Comparison of ENCODE assay signal across 21 cellular contexts in genomic region chr2:18792226-18792629, GRCh38.
DNase-seq lines count a peak whose midpoint lies in the region; ATAC-seq and TF ChIP-seq lines count a peak whose summit lies in the region.
"Had no signal": no experiment of that assay in that cellular context is flagged by ENCODE, and none has a peak within 500 bp of the region (broad histone marks: within the 10 kb centered on the region; RNA-seq: fewer than 3 reads in every experiment).

No MANE protein-coding gene starts in this region.

- peaks cover 36% of the 10 kb centered on the region for H3K4me1 Mint-ChIP-seq in progenitor cell of endocrine pancreas (ENCODE audit: low read depth)
- no peaks in the 10 kb centered on the region for H3K4me1 Mint-ChIP-seq in activated CD4-positive, alpha-beta T cell treated with anti-CD3 and anti-CD28 coated beads, Interleukin-2, amount 10 ng/mL, durations not matched to agents 7 days and 5 days
- no peaks in the 10 kb centered on the region for H3K4me1 Mint-ChIP-seq in activated naive CD4-positive, alpha-beta T cell treated with anti-CD3 and anti-CD28 coated beads for 36 hours (ENCODE audit: low read depth)
- no peaks in the 10 kb centered on the region for H3K4me1 Mint-ChIP-seq in natural killer cell treated with Interleukin-12 subunit alpha and Interleukin-12 subunit beta and Interleukin-15 and Interleukin-18, amount 100 ng/mL, for 72 hours (ENCODE audit: low read depth in 2 of 2)
- H3K4me1 Mint-ChIP-seq: activated CD4-positive, alpha-beta memory T cell treated with anti-CD3 and anti-CD28 coated beads, Interleukin-2, amount 10 ng/mL, durations not matched to agents 7 days and 5 days had no signal

- no peak overlapping the region for H3K4me3 Mint-ChIP-seq in progenitor cell of endocrine pancreas (ENCODE audit: low read depth)
- H3K4me3 Mint-ChIP-seq in activated CD4-positive, alpha-beta T cell treated with anti-CD3 and anti-CD28 coated beads, Interleukin-2, amount 10 ng/mL, durations not matched to agents 7 days and 5 days, result no peak overlapping the region
- no peak overlapping the region for H3K4me3 Mint-ChIP-seq in activated naive CD4-positive, alpha-beta T cell treated with anti-CD3 and anti-CD28 coated beads for 36 hours
- H3K4me3 Mint-ChIP-seq in natural killer cell treated with Interleukin-12 subunit alpha and Interleukin-12 subunit beta and Interleukin-15 and Interleukin-18, amount 100 ng/mL, for 72 hours, result no peak overlapping the region
- H3K4me3 Mint-ChIP-seq: activated CD4-positive, alpha-beta memory T cell treated with anti-CD3 and anti-CD28 coated beads, Interleukin-2, amount 10 ng/mL, durations not matched to agents 7 days and 5 days; HFFc6 had no signal

- TF ChIP-seq POLR2A in gastroesophageal sphincter (IDR thresholded peaks at IDR 0.05), result no peak

- peaks cover 1% of the 10 kb centered on the region for H3K36me3 Mint-ChIP-seq in progenitor cell of endocrine pancreas (ENCODE audit: insufficient read depth)
- no peaks in the 10 kb centered on the region for H3K36me3 Mint-ChIP-seq in activated CD4-positive, alpha-beta T cell treated with anti-CD3 and anti-CD28 coated beads, Interleukin-2, amount 10 ng/mL, durations not matched to agents 7 days and 5 days (ENCODE audit: low read depth)
- no peaks in the 10 kb centered on the region for H3K36me3 Mint-ChIP-seq in activated naive CD4-positive, alpha-beta T cell treated with anti-CD3 and anti-CD28 coated beads for 36 hours (ENCODE audit: low read depth)
- H3K36me3 Mint-ChIP-seq in natural killer cell treated with Interleukin-12 subunit alpha and Interleukin-12 subunit beta and Interleukin-15 and Interleukin-18, amount 100 ng/mL, for 72 hours, result peaks cover 5% of the 10 kb centered on the region
- H3K36me3 Mint-ChIP-seq: activated naive CD4-positive, alpha-beta T cell treated with anti-CD3 and anti-CD28 coated beads, Interleukin-2, amount 50 U/mL, for 72 hours had no signal

- TF ChIP-seq EP300 in gastroesophageal sphincter (IDR thresholded peaks at IDR 0.05), result no peak

- peaks cover 12 to 54% (median 13%) of the 10 kb centered on the region in 3 donors for H3K4me1 ChIP-seq in gastroesophageal sphincter

- intact Hi-C loops in activated naive CD4-positive, alpha-beta T cell treated with anti-CD3 and anti-CD28 coated beads for 36 hours (cut with micrococcal nuclease), result no loop called here

- DNase-seq in G401 (ENCODE audit: low spot score) (peak; percentile 4), amniotic epithelial cell (ENCODE audit: low read depth) (peak; percentile 14), progenitor cell of endocrine pancreas (ENCODE audit: low spot score, unreplicated experiment) (no peak)
- DNase-seq in activated CD4-positive, alpha-beta T cell treated with anti-CD3 and anti-CD28 coated beads, Interleukin-2, amount 10 ng/mL, durations not matched to agents 7 days and 5 days, result no peak
- DNase-seq in activated naive CD4-positive, alpha-beta T cell treated with anti-CD3 and anti-CD28 coated beads for 36 hours, result no peak
- DNase-seq in natural killer cell treated with Interleukin-12 subunit alpha and Interleukin-12 subunit beta and Interleukin-15 and Interleukin-18, amount 100 ng/mL, for 72 hours (ENCODE audit: low spot score), result no peak
- DNase-seq: activated CD4-positive, alpha-beta memory T cell treated with anti-CD3 and anti-CD28 coated beads, Interleukin-2, amount 10 ng/mL, durations not matched to agents 7 days and 5 days; activated T-cell treated with anti-CD3 and anti-CD28 coated beads, Interleukin-2, amount 50 U/mL, for 48 hours; AML-193; COR-L47; HFFc6; mesendoderm; MV-4-11; NCI-H2029 treated with DMSO at 0.1 percent for 48 hours; NCI-H510A; SHP77; T-helper 1 cell had no signal

- H3K27ac Mint-ChIP-seq in progenitor cell of endocrine pancreas, result peak overlapping the region; percentile 37
- no peak overlapping the region for H3K27ac Mint-ChIP-seq in activated CD4-positive, alpha-beta T cell treated with anti-CD3 and anti-CD28 coated beads, Interleukin-2, amount 10 ng/mL, durations not matched to agents 7 days and 5 days
- H3K27ac Mint-ChIP-seq in activated naive CD4-positive, alpha-beta T cell treated with anti-CD3 and anti-CD28 coated beads for 36 hours, result no peak overlapping the region
- H3K27ac Mint-ChIP-seq in natural killer cell treated with Interleukin-12 subunit alpha and Interleukin-12 subunit beta and Interleukin-15 and Interleukin-18, amount 100 ng/mL, for 72 hours, result no peak overlapping the region
- H3K27ac Mint-ChIP-seq: activated CD4-positive, alpha-beta memory T cell treated with anti-CD3 and anti-CD28 coated beads, Interleukin-2, amount 10 ng/mL, durations not matched to agents 7 days and 5 days; HFFc6 had no signal

- no peaks in the 10 kb centered on the region for H3K27me3 ChIP-seq in gastroesophageal sphincter

- H3K4me3 ChIP-seq in gastroesophageal sphincter, result no peak overlapping the region

- no peak for TF ChIP-seq CTCF in gastroesophageal sphincter (IDR thresholded peaks at IDR 0.05)
- TF ChIP-seq CTCF in progenitor cell of endocrine pancreas (IDR thresholded peaks at IDR 0.05; ENCODE audit: unreplicated experiment), result no peak

- in situ Hi-C loops in G401 (cut with HindIII; ENCODE audit: low sequenced_read_pairs), result no loop called here

- POLR2A ChIA-PET in activated CD4-positive, alpha-beta T cell treated with anti-CD3 and anti-CD28 coated beads, Interleukin-2, amount 10 ng/mL, durations not matched to agents 7 days and 5 days (lab: Charles Lee), result no interaction called here

- H3K27me3 Mint-ChIP-seq in progenitor cell of endocrine pancreas, result peaks cover 15% of the 10 kb centered on the region
- H3K27me3 Mint-ChIP-seq in activated CD4-positive, alpha-beta T cell treated with anti-CD3 and anti-CD28 coated beads, Interleukin-2, amount 10 ng/mL, durations not matched to agents 7 days and 5 days, result no peaks in the 10 kb centered on the region
- no peaks in the 10 kb centered on the region for H3K27me3 Mint-ChIP-seq in activated naive CD4-positive, alpha-beta T cell treated with anti-CD3 and anti-CD28 coated beads for 36 hours (ENCODE audit: low read depth)
- no peaks in the 10 kb centered on the region for H3K27me3 Mint-ChIP-seq in natural killer cell treated with Interleukin-12 subunit alpha and Interleukin-12 subunit beta and Interleukin-15 and Interleukin-18, amount 100 ng/mL, for 72 hours
- H3K27me3 Mint-ChIP-seq: activated CD4-positive, alpha-beta memory T cell treated with anti-CD3 and anti-CD28 coated beads, Interleukin-2, amount 10 ng/mL, durations not matched to agents 7 days and 5 days had no signal

- no peaks in the 10 kb centered on the region for H3K9me3 ChIP-seq in gastroesophageal sphincter

- 10 to 42% methylated on average over 2 to 3 of the region's 3 CpGs for WGBS in gastroesophageal sphincter (ENCODE audit: low coverage in 1 of 2), 2 donors

- no peaks in the 10 kb centered on the region for H3K9me3 Mint-ChIP-seq in progenitor cell of endocrine pancreas (ENCODE audit: low read depth)
- H3K9me3 Mint-ChIP-seq in activated CD4-positive, alpha-beta T cell treated with anti-CD3 and anti-CD28 coated beads, Interleukin-2, amount 10 ng/mL, durations not matched to agents 7 days and 5 days, result peaks cover 1% of the 10 kb centered on the region
- H3K9me3 Mint-ChIP-seq in activated naive CD4-positive, alpha-beta T cell treated with anti-CD3 and anti-CD28 coated beads for 36 hours, result no peaks in the 10 kb centered on the region
- peaks cover 5% of the 10 kb centered on the region for H3K9me3 Mint-ChIP-seq in natural killer cell treated with Interleukin-12 subunit alpha and Interleukin-12 subunit beta and Interleukin-15 and Interleukin-18, amount 100 ng/mL, for 72 hours
- H3K9me3 Mint-ChIP-seq: activated CD4-positive, alpha-beta memory T cell treated with anti-CD3 and anti-CD28 coated beads, Interleukin-2, amount 10 ng/mL, durations not matched to agents 7 days and 5 days; HFFc6 had no signal

- ATAC-seq in gastroesophageal sphincter (peak; percentile 14), GM21825 (IDR thresholded peaks at IDR 0.05; ENCODE audit: unreplicated experiment) (no peak)
- ATAC-seq in natural killer cell treated with Interleukin-12 subunit alpha and Interleukin-12 subunit beta and Interleukin-15 and Interleukin-18, amount 100 ng/mL, for 72 hours, result no peak
- ATAC-seq: activated naive CD4-positive, alpha-beta T cell treated with anti-CD3 and anti-CD28 coated beads, Interleukin-2, amount 50 U/mL, for 72 hours; esophagus mucosa had no signal

- H3K27ac ChIP-seq in gastroesophageal sphincter, result peak overlapping the region; percentile 23 to 80 (median 70)

- H3K36me3 ChIP-seq in gastroesophageal sphincter, result no peaks in the 10 kb centered on the region

- CTCF ChIA-PET in activated CD4-positive, alpha-beta T cell treated with anti-CD3 and anti-CD28 coated beads, Interleukin-2, amount 10 ng/mL, durations not matched to agents 7 days and 5 days (lab: Charles Lee), result no interaction called here
- CTCF ChIA-PET in activated naive CD4-positive, alpha-beta T cell treated with anti-CD3 and anti-CD28 coated beads for 36 hours (lab: Charles Lee), result no interaction called here

Comparison
In these comparisons a context has a peak if more than half of its experiments do, and no peak if none do; other contexts are left out.
1. DNase-seq: peak in G401 (single experiment) and amniotic epithelial cell (single experiment); none in progenitor cell of endocrine pancreas (single experiment), activated CD4-positive, alpha-beta T cell treated with anti-CD3 and anti-CD28 coated beads, Interleukin-2, amount 10 ng/mL, durations not matched to agents 7 days and 5 days (single experiment), activated naive CD4-positive, alpha-beta T cell treated with anti-CD3 and anti-CD28 coated beads for 36 hours (single experiment) and natural killer cell treated with Interleukin-12 subunit alpha and Interleukin-12 subunit beta and Interleukin-15 and Interleukin-18, amount 100 ng/mL, for 72 hours (single experiment).